In genomic region chr21:46500224-46500861, GRCh38 we compare ENCODE assay signal across 1 cellular context.
TF ChIP-seq lines count a peak whose summit lies in the region.

No MANE protein-coding gene starts in this region.

TF ChIP-seq in GM12878, 131 proteins besides CTCF, POLR2A, EP300 and RAD21 (continued from another document):
- TF ChIP-seq PRDM15 (CRISPR knock-in tag; IDR thresholded peaks at IDR 0.05) (no peak), IKZF1 (conservative IDR thresholded peaks at IDR 0.05) (no peak), NR2C1 (IDR thresholded peaks at IDR 0.05) (no peak), NR2C2 (IDR thresholded peaks at IDR 0.05; ENCODE audit: borderline replicate concordance, control insufficient read depth, insufficient read length, low read depth) (no peak), RB1 (IDR thresholded peaks at IDR 0.05; ENCODE audit: borderline replicate concordance) (no peak), DPF2 (IDR thresholded peaks at IDR 0.05) (no peak), TARDBP (IDR thresholded peaks at IDR 0.05; ENCODE audit: borderline replicate concordance) (no peak), ZNF207 (IDR thresholded peaks at IDR 0.05; ENCODE audit: borderline replicate concordance) (no peak), ELK1 (IDR thresholded peaks at IDR 0.05; ENCODE audit: low read depth, low read length) (no peak), MEF2A (IDR thresholded peaks at IDR 0.05; ENCODE audit: insufficient read depth, low read depth, low read length) (no peak), MYC (IDR thresholded peaks at IDR 0.05; ENCODE audit: insufficient read depth, insufficient read length, insufficient replicate concordance, low read length, severe bottlenecking) (no peak), BACH1 (IDR thresholded peaks at IDR 0.05; ENCODE audit: borderline replicate concordance) (peak; percentile 99), CREB1 (IDR thresholded peaks at IDR 0.05; ENCODE audit: low read depth) (no peak), USF1 (IDR thresholded peaks at IDR 0.05; ENCODE audit: borderline replicate concordance, extremely low read length, insufficient read depth, low read depth, low read length) (no peak), TCF7 (IDR thresholded peaks at IDR 0.05; ENCODE audit: borderline replicate concordance) (no peak), ZBTB4 (CRISPR knock-in tag; IDR thresholded peaks at IDR 0.05) (no peak), RUNX3 (IDR thresholded peaks at IDR 0.05; ENCODE audit: low read length) (peak; percentile 31; the same call in 1 of the 2 replicates), RELB (IDR thresholded peaks at IDR 0.05; ENCODE audit: low read depth) (no peak), JUNB (IDR thresholded peaks at IDR 0.05) (peak; percentile 52), CREM (IDR thresholded peaks at IDR 0.05; ENCODE audit: low read depth) (no peak)
TF ChIP-seq in GM12878: peak in this region for 3.
